In genomic region chr16:28100810-28101532, GRCh38 we compare ENCODE assay signal across 17 cellular contexts. TPM values are rescaled to one million over a fixed set of nuclear protein-coding genes. Genes with fewer than 3 reads are reported as not detected.
A peak's percentile ranks its signal among the peaks of the same experiment; 100 is the strongest.
DNase-seq lines count a peak whose midpoint lies in the region; ATAC-seq lines count a peak whose summit lies in the region.
"Had no signal": no experiment of that assay in that cellular context is flagged by ENCODE, and none has a peak within 500 bp of the region (broad histone marks: within the 10 kb centered on the region; RNA-seq: fewer than 3 reads in every experiment).

No MANE protein-coding gene starts in this region.

- H3K27me3 Mint-ChIP-seq in central memory CD8-positive, alpha-beta T cell: no peaks in the 10 kb centered on the region

- H3K9me3 Mint-ChIP-seq in central memory CD8-positive, alpha-beta T cell: no peaks in the 10 kb centered on the region
- no peaks in the 10 kb centered on the region for H3K9me3 Mint-ChIP-seq in stimulated activated effector memory CD8-positive, alpha-beta T cell treated with anti-CD3 and anti-CD28 coated beads, Interleukin-12 subunit alpha, Interleukin-12 subunit beta, amount 100 ng/mL, for 72 hours

- H3K27ac Mint-ChIP-seq in central memory CD8-positive, alpha-beta T cell (ENCODE audit: low read depth): peak overlapping the region; percentile 70
- peak overlapping the region; percentile 46 for H3K27ac Mint-ChIP-seq in stimulated activated effector memory CD8-positive, alpha-beta T cell treated with anti-CD3 and anti-CD28 coated beads, Interleukin-12 subunit alpha, Interleukin-12 subunit beta, amount 100 ng/mL, for 72 hours

- ATAC-seq in central memory CD8-positive, alpha-beta T cell (replicated peaks; ENCODE audit: extremely low read depth, poor library complexity, severe bottlenecking): no peak
- no peak for ATAC-seq in stimulated activated effector memory CD8-positive, alpha-beta T cell treated with anti-CD3 and anti-CD28 coated beads, Interleukin-12 subunit alpha, Interleukin-12 subunit beta, amount 100 ng/mL, for 72 hours

- no peak overlapping the region for H3K4me3 Mint-ChIP-seq in central memory CD8-positive, alpha-beta T cell
- no peak overlapping the region for H3K4me3 Mint-ChIP-seq in stimulated activated effector memory CD8-positive, alpha-beta T cell treated with anti-CD3 and anti-CD28 coated beads, Interleukin-12 subunit alpha, Interleukin-12 subunit beta, amount 100 ng/mL, for 72 hours

- peaks cover 15% of the 10 kb centered on the region for H3K4me1 Mint-ChIP-seq in central memory CD8-positive, alpha-beta T cell
- peaks cover 6% of the 10 kb centered on the region for H3K4me1 Mint-ChIP-seq in stimulated activated effector memory CD8-positive, alpha-beta T cell treated with anti-CD3 and anti-CD28 coated beads, Interleukin-12 subunit alpha, Interleukin-12 subunit beta, amount 100 ng/mL, for 72 hours

- DNase-seq in D341Med (ENCODE audit: low spot score): peak; percentile 18
- DNase-seq in central memory CD8-positive, alpha-beta T cell (ENCODE audit: low spot score in 2 of 2): no peak
- DNase-seq in mesenteric fat pad (ENCODE audit: low spot score): peak; percentile 71
- DNase-seq in stimulated activated effector memory CD8-positive, alpha-beta T cell treated with anti-CD3 and anti-CD28 coated beads, Interleukin-12 subunit alpha, Interleukin-12 subunit beta, amount 100 ng/mL, for 72 hours (ENCODE audit: low spot score in 2 of 2): no peak
- DNase-seq in anterior cingulate cortex (lab: John Stamatoyannopoulos, UW): no peak
- no peak for DNase-seq in NCI-H774 (lab: John Stamatoyannopoulos, UW)
- no peak for DNase-seq in DMS114 treated with DMSO at 0.1 percent for 48 hours (lab: John Stamatoyannopoulos, UW; ENCODE audit: unreplicated experiment)
- DNase-seq: DND-41, MV-4-11, NCI-H1694 treated with DMSO at 0.1 percent for 48 hours, NCI-H2107, NCI-H2227 treated with DMSO at 0.1 percent for 48 hours, NCI-H510A treated with DMSO at 0.1 percent for 48 hours, NCI-H82, OCI-M1, Right ventricle myocardium superior had no signal

- H3K36me3 Mint-ChIP-seq in central memory CD8-positive, alpha-beta T cell (ENCODE audit: insufficient read depth): peaks cover 63% of the 10 kb centered on the region
- peaks cover 99% of the 10 kb centered on the region for H3K36me3 Mint-ChIP-seq in stimulated activated effector memory CD8-positive, alpha-beta T cell treated with anti-CD3 and anti-CD28 coated beads, Interleukin-12 subunit alpha, Interleukin-12 subunit beta, amount 100 ng/mL, for 72 hours

RNA-seq across cellular contexts. Expression of gene GSG1L, which starts 37.5 kb away (rescaled TPM):
- total RNA-seq in mesenteric fat pad: not detected
- total RNA-seq: G401, Right ventricle myocardium superior had no signal

Comparison
In these comparisons a context has a peak if more than half of its experiments do, and no peak if none do; other contexts are left out.
1. DNase-seq: peak in D341Med (single experiment) and mesenteric fat pad (single experiment); none in central memory CD8-positive, alpha-beta T cell (0 of 2), stimulated activated effector memory CD8-positive, alpha-beta T cell treated with anti-CD3 and anti-CD28 coated beads, Interleukin-12 subunit alpha, Interleukin-12 subunit beta, amount 100 ng/mL, for 72 hours (0 of 2), anterior cingulate cortex (0 of 58), NCI-H774 (single experiment) and DMS114 treated with DMSO at 0.1 percent for 48 hours (single experiment).